14 cellular contexts compared by ENCODE assay signal in the genomic region with DNA sequence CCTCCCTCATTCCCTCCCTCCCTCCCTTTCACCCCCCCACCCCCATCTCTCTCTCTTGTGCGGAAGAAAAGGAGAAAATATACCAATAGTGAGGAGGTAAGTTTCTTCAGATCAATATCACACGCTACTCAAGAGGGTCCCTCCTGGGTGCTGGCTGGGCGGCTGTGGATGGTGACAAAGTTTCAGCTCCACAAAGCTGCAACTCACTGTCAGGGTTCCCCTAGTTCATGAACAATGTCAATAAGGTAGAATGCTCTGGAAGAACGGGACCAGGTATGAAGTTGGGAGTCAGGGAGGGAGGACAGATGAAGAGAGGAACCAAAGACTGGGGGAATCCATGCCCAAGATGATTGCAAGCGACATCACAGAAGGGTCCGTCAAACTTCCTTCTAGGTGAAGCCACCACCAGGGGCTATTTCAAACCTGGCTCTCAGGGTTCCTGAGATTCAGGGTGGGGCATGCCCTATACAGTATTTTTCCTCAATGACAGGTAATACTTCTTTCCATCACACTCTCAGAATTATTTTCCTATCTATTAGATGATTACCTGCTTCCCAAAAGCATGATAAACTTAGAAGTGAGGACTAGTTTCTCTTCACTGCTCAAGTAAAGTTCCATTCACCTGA. TPM values are rescaled to one million over a fixed set of nuclear protein-coding genes. Genes with fewer than 3 reads are reported as not detected.
DNase-seq lines count a peak whose midpoint lies in the region; ATAC-seq and TF ChIP-seq lines count a peak whose summit lies in the region.
"Had no signal": no experiment of that assay in that cellular context is flagged by ENCODE, and none has a peak within 500 bp of the region (broad histone marks: within the 10 kb centered on the region; RNA-seq: fewer than 3 reads in every experiment).

No MANE protein-coding gene starts in this region.

- H4K8ac ChIP-seq in H9 (replicated peaks; ENCODE audit: insufficient read length, low read depth, low read length), result no peak overlapping the region

- no peak overlapping the region for H3K14ac ChIP-seq in H9 (ENCODE audit: insufficient read depth, low read length)

- H2BK12ac ChIP-seq in H9 (ENCODE audit: insufficient read length, low read depth, low read length), result no peak overlapping the region

- H3K27ac ChIP-seq in H9 (ENCODE audit: insufficient read length, low read depth, low read length) (no peak overlapping the region), layer of hippocampus (ENCODE audit: low read depth, low read length) (peak overlapping the region; percentile 90), substantia nigra (ENCODE audit: low read depth, low read length, poor library complexity, severe bottlenecking) (peak overlapping the region; percentile 97), right lobe of liver (no peak overlapping the region)

- DNase-seq in H9 (no peak), chondrocyte (ENCODE audit: low spot score) (no peak), substantia nigra (lab: John Stamatoyannopoulos, UW) (peak in 1 of 49 donors; percentile 57), right lobe of liver (no peak)
- DNase-seq: activated naive CD8-positive, alpha-beta T cell treated with anti-CD3 and anti-CD28 coated beads, Interleukin-2, amount 10 ng/mL, durations not matched to agents 7 days and 5 days; CD4-positive, alpha-beta memory T cell; erythroblast; kidney glomerular epithelial cell; MM.1S; NCI-H446 treated with DMSO at 0.1 percent for 48 hours had no signal

- no peak overlapping the region for H2BK5ac ChIP-seq in H9 (ENCODE audit: insufficient read length, low read length)

- no peak overlapping the region for H4K5ac ChIP-seq in H9 (ENCODE audit: insufficient read length, low read depth, low read length)

- H3K4me2 ChIP-seq in H9 (ENCODE audit: insufficient read depth, insufficient read length, low read length), result peak overlapping the region; percentile 99

- H3K27ac Mint-ChIP-seq in H9 (no peak overlapping the region), chondrocyte (ENCODE audit: unreplicated experiment) (peak overlapping the region; percentile 92)
- H3K27ac Mint-ChIP-seq: activated naive CD8-positive, alpha-beta T cell treated with anti-CD3 and anti-CD28 coated beads, Interleukin-2, amount 10 ng/mL, durations not matched to agents 7 days and 5 days; CD4-positive, alpha-beta memory T cell had no signal

- no peak overlapping the region for H2AFZ ChIP-seq in H9 (ENCODE audit: low read length)

- H3K27me3 ChIP-seq in H9 (ENCODE audit: insufficient read depth, low read length), result peaks cover 42% of the 10 kb centered on the region
- no peaks in the 10 kb centered on the region for H3K27me3 ChIP-seq in layer of hippocampus (ENCODE audit: control insufficient read depth, insufficient read depth, low read length)
- H3K27me3 ChIP-seq in right lobe of liver, result no peaks in the 10 kb centered on the region

- no peaks in the 10 kb centered on the region for H3K4me1 ChIP-seq in H9 (ENCODE audit: insufficient read depth, low read length)
- no peaks in the 10 kb centered on the region for H3K4me1 ChIP-seq in right lobe of liver

- H3K36me3 Mint-ChIP-seq in H9 (ENCODE audit: insufficient read depth in 1 of 3, low read depth in 3 of 3) (no peaks in the 10 kb centered on the region), chondrocyte (ENCODE audit: low read depth) (no peaks in the 10 kb centered on the region)
- H3K36me3 Mint-ChIP-seq: activated naive CD8-positive, alpha-beta T cell treated with anti-CD3 and anti-CD28 coated beads, Interleukin-2, amount 10 ng/mL, durations not matched to agents 7 days and 5 days; CD4-positive, alpha-beta memory T cell had no signal

- TF ChIP-seq CTCF in H9 (conservative IDR thresholded peaks at IDR 0.05) (peak; percentile 27; the same call in 1 of the 3 replicates), chondrocyte (IDR thresholded peaks at IDR 0.05) (no peak), right lobe of liver (IDR thresholded peaks at IDR 0.05) (no peak)

- H3K9me3 Mint-ChIP-seq in H9 (no peaks in the 10 kb centered on the region), chondrocyte (ENCODE audit: low read depth) (no peaks in the 10 kb centered on the region)
- H3K9me3 Mint-ChIP-seq: activated naive CD8-positive, alpha-beta T cell treated with anti-CD3 and anti-CD28 coated beads, Interleukin-2, amount 10 ng/mL, durations not matched to agents 7 days and 5 days had no signal

- H3K9ac ChIP-seq in H9 (ENCODE audit: extremely low read depth, insufficient read length, low read length), result no peak overlapping the region

- H3K9me3 ChIP-seq in H9 (ENCODE audit: control insufficient read depth, low read depth, low read length), result no peaks in the 10 kb centered on the region
- H3K9me3 ChIP-seq in right lobe of liver, result no peaks in the 10 kb centered on the region

- H3K79me2 ChIP-seq in H9 (ENCODE audit: insufficient read depth, low read length), result no peaks in the 10 kb centered on the region

- H2AK5ac ChIP-seq in H9 (ENCODE audit: insufficient read length, low read length), result no peak overlapping the region

- no peak overlapping the region for H2BK15ac ChIP-seq in H9 (ENCODE audit: low read depth, low read length)

- H2BK120ac ChIP-seq in H9 (ENCODE audit: low read depth, low read length, poor library complexity, severe bottlenecking), result no peak overlapping the region

- no peak overlapping the region for H3T11ph ChIP-seq in H9 (ENCODE audit: low read length)

- no peak overlapping the region for H3K4ac ChIP-seq in H9 (ENCODE audit: low read depth, low read length)

- H3K56ac ChIP-seq in H9 (ENCODE audit: insufficient read length, low read depth, low read length), result no peak overlapping the region

- ATAC-seq in GM19455 (IDR thresholded peaks at IDR 0.05; ENCODE audit: unreplicated experiment), result no peak
- no peak for ATAC-seq in HG03342 (IDR thresholded peaks at IDR 0.05; ENCODE audit: unreplicated experiment)
- no peak for ATAC-seq in right lobe of liver
- ATAC-seq in GM21526 (IDR thresholded peaks at IDR 0.05; ENCODE audit: low FRiP score, unreplicated experiment), result no peak

- no peak overlapping the region for H3K18ac ChIP-seq in H9 (ENCODE audit: insufficient read length, low read depth, low read length)

- no peak overlapping the region for H4K91ac ChIP-seq in H9 (ENCODE audit: insufficient read length, low read depth, low read length)

- no peaks in the 10 kb centered on the region for H3K79me1 ChIP-seq in H9 (ENCODE audit: insufficient read depth, low read depth, low read length, poor library complexity, severe bottlenecking)

- TF ChIP-seq POLR2A in right lobe of liver (IDR thresholded peaks at IDR 0.05), result no peak

- H3K4me3 ChIP-seq in right lobe of liver, result no peak overlapping the region

- no peak overlapping the region for H3K23ac ChIP-seq in H9 (ENCODE audit: insufficient read length, low read depth, low read length)

- H3K4me1 Mint-ChIP-seq in H9, result peaks cover 3 to 9% of the 10 kb centered on the region in 2 experiments
- H3K4me1 Mint-ChIP-seq in chondrocyte (ENCODE audit: low read depth), result peaks cover 52% of the 10 kb centered on the region
- H3K4me1 Mint-ChIP-seq: activated naive CD8-positive, alpha-beta T cell treated with anti-CD3 and anti-CD28 coated beads, Interleukin-2, amount 10 ng/mL, durations not matched to agents 7 days and 5 days had no signal

- H3K4me3 Mint-ChIP-seq in H9, result peak overlapping the region; percentile 70 to 92
- peak overlapping the region; percentile 90 for H3K4me3 Mint-ChIP-seq in chondrocyte (ENCODE audit: unreplicated experiment)
- H3K4me3 Mint-ChIP-seq: activated naive CD8-positive, alpha-beta T cell treated with anti-CD3 and anti-CD28 coated beads, Interleukin-2, amount 10 ng/mL, durations not matched to agents 7 days and 5 days; CD4-positive, alpha-beta memory T cell had no signal

- peaks cover 93% of the 10 kb centered on the region for H3K27me3 Mint-ChIP-seq in H9 (ENCODE audit: low read depth)
- no peaks in the 10 kb centered on the region for H3K27me3 Mint-ChIP-seq in chondrocyte (ENCODE audit: low read depth)

- H3K23me2 ChIP-seq in H9 (ENCODE audit: insufficient read length, low read depth, low read length, poor library complexity, severe bottlenecking), result peaks cover 12% of the 10 kb centered on the region

- no peaks in the 10 kb centered on the region for H3K36me3 ChIP-seq in right lobe of liver

- intact Hi-C loops in right lobe of liver (cut with DNase I), result no loop called here

- no peaks in the 10 kb centered on the region for H4K20me1 ChIP-seq in H9 (ENCODE audit: control insufficient read depth, insufficient read depth, insufficient read length)

- no CpG with 5 or more reads among the region's 6 CpGs for WGBS in H9 (ENCODE audit: extremely low coverage, insufficient read length, low lambda C conversion rate)
- 16% methylated on average over 6 of the region's 6 CpGs for WGBS in right lobe of liver (ENCODE audit: insufficient coverage, low coverage, low lambda C conversion rate, missing lambda C conversion rate)

- no peak overlapping the region for H2BK20ac ChIP-seq in H9 (ENCODE audit: low read depth, low read length, poor library complexity, severe bottlenecking)

RNA-seq across cellular contexts. Expression of gene PDE1C, which starts 1.4 kb away (rescaled TPM):
- total RNA-seq in H9 (2021) (0.17 and 0.31 TPM in 2 replicates), chondrocyte (53.2 to 54.6 TPM (median 53.5 TPM) in 3 replicates), right lobe of liver (under 1 TPM in 1 of 6 experiments, not detected in 5; 0.02 TPM)
- total RNA-seq: activated naive CD8-positive, alpha-beta T cell treated with anti-CD3 and anti-CD28 coated beads, Interleukin-2, amount 10 ng/mL, durations not matched to agents 7 days and 5 days; CD4-positive, alpha-beta memory T cell had no signal

Comparison
In these comparisons a context has a peak if more than half of its experiments do, and no peak if none do; other contexts are left out.
1. H3K27ac ChIP-seq: peak in layer of hippocampus (single experiment) and substantia nigra (single experiment); none in H9 (single experiment) and right lobe of liver (0 of 3).
2. RNA of gene PDE1C, which starts 1.4 kb away (total RNA-seq): 53.2 to 54.6 TPM in chondrocyte; 0.17 to 0.31 TPM in H9 and 0.02 TPM in right lobe of liver; every median in the first group is over 10 times any median in the second.